Comparison of ENCODE assay signal across 17 cellular contexts in genomic region chr15:57227899-57228298, GRCh38.
DNase-seq lines count a peak whose midpoint lies in the region; FAIRE-seq and TF ChIP-seq lines count a peak whose summit lies in the region.
"Had no signal": no experiment of that assay in that cellular context is flagged by ENCODE, and none has a peak within 500 bp of the region (broad histone marks: within the 10 kb centered on the region; RNA-seq: fewer than 3 reads in every experiment).

No MANE protein-coding gene starts in this region.

- CTCF ChIA-PET in activated CD4-positive, alpha-beta memory T cell treated with anti-CD3 and anti-CD28 coated beads, Interleukin-2, amount 10 ng/mL, durations not matched to agents 7 days and 5 days (lab: Charles Lee) = no interaction called here

- no peaks in the 10 kb centered on the region for H3K4me1 Mint-ChIP-seq in activated CD4-positive, alpha-beta memory T cell treated with anti-CD3 and anti-CD28 coated beads, Interleukin-2, amount 10 ng/mL, durations not matched to agents 7 days and 5 days

- no peak overlapping the region for H2AFZ ChIP-seq in fibroblast of lung (ENCODE audit: low read length)

- H3K9me3 Mint-ChIP-seq in activated CD4-positive, alpha-beta memory T cell treated with anti-CD3 and anti-CD28 coated beads, Interleukin-2, amount 10 ng/mL, durations not matched to agents 7 days and 5 days = no peaks in the 10 kb centered on the region
- H3K9me3 Mint-ChIP-seq: activated naive CD4-positive, alpha-beta T cell treated with anti-CD3 and anti-CD28 coated beads, Interleukin-2, amount 50 U/mL, for 72 hours; stimulated activated naive CD8-positive, alpha-beta T cell treated with anti-CD3 and anti-CD28 coated beads, Interleukin-15, amount 100 ng/mL, for 72 hours had no signal

- H3K36me3 ChIP-seq in fibroblast of lung (ENCODE audit: control insufficient read depth, insufficient read depth, low read length) (peaks cover 4% of the 10 kb centered on the region), skeletal muscle satellite cell (ENCODE audit: insufficient read depth, low read length) (peaks cover 6% of the 10 kb centered on the region)
- H3K36me3 ChIP-seq: colonic mucosa had no signal

- no peaks in the 10 kb centered on the region for H3K27me3 Mint-ChIP-seq in activated CD4-positive, alpha-beta memory T cell treated with anti-CD3 and anti-CD28 coated beads, Interleukin-2, amount 10 ng/mL, durations not matched to agents 7 days and 5 days
- H3K27me3 Mint-ChIP-seq: stimulated activated naive CD8-positive, alpha-beta T cell treated with anti-CD3 and anti-CD28 coated beads, Interleukin-15, amount 100 ng/mL, for 72 hours had no signal

- H3K27me3 ChIP-seq in fibroblast of lung (ENCODE audit: control insufficient read depth, insufficient read depth, low read length) = no peaks in the 10 kb centered on the region
- H3K27me3 ChIP-seq in skeletal muscle satellite cell (ENCODE audit: control insufficient read depth, insufficient read depth, low read length) = no peaks in the 10 kb centered on the region
- H3K27me3 ChIP-seq: colonic mucosa had no signal

- peak; percentile 58 for FAIRE-seq in RCC 7860 (lab: Jason Lieb, UNC)
- FAIRE-seq: HepG2, keratinocyte had no signal

- DNase-seq in EL (peak; percentile 64), RCC 7860 (ENCODE audit: low spot score) (no peak), fibroblast of lung (ENCODE audit: low read depth in 2 of 2) (peak; percentile 82 to 93), NCI-H446 (lab: John Stamatoyannopoulos, UW) (no peak), hypothalamus (lab: John Stamatoyannopoulos, UW) (no peak)
- no peak for DNase-seq in activated CD4-positive, alpha-beta memory T cell treated with anti-CD3 and anti-CD28 coated beads, Interleukin-2, amount 10 ng/mL, durations not matched to agents 7 days and 5 days
- DNase-seq: Caco-2; colonic mucosa; foreskin melanocyte; NCI-H1436; NCI-H524 treated with DMSO at 0.1 percent for 48 hours; SHP77; stimulated activated naive CD8-positive, alpha-beta T cell treated with anti-CD3 and anti-CD28 coated beads, Interleukin-15, amount 100 ng/mL, for 72 hours had no signal

- peak overlapping the region; percentile 81 for H3K4me2 ChIP-seq in fibroblast of lung (ENCODE audit: extremely low read depth, insufficient read depth, low read length)
- H3K4me2 ChIP-seq in skeletal muscle satellite cell (ENCODE audit: low read length) = peak overlapping the region; percentile 52

- H3K9me3 ChIP-seq in fibroblast of lung (ENCODE audit: control insufficient read depth, insufficient read depth, low read depth, low read length) = no peaks in the 10 kb centered on the region
- no peaks in the 10 kb centered on the region for H3K9me3 ChIP-seq in skeletal muscle satellite cell (replicated peaks; ENCODE audit: low read length)
- H3K9me3 ChIP-seq: Caco-2, colonic mucosa had no signal

- H3K79me2 ChIP-seq in fibroblast of lung (ENCODE audit: control insufficient read depth, insufficient read depth, low read length) = peaks cover 77% of the 10 kb centered on the region

- peaks cover 3% of the 10 kb centered on the region for H3K36me3 Mint-ChIP-seq in activated CD4-positive, alpha-beta memory T cell treated with anti-CD3 and anti-CD28 coated beads, Interleukin-2, amount 10 ng/mL, durations not matched to agents 7 days and 5 days (ENCODE audit: low read depth)
- H3K36me3 Mint-ChIP-seq: activated naive CD4-positive, alpha-beta T cell treated with anti-CD3 and anti-CD28 coated beads, Interleukin-2, amount 50 U/mL, for 72 hours had no signal

- no peak for TF ChIP-seq CTCF in fibroblast of lung (conservative IDR thresholded peaks at IDR 0.05 in 1 of 2, IDR thresholded peaks at IDR 0.05 in 1 of 2; ENCODE audit: low read depth in 1 of 2, low read length in 2 of 2)

- peak overlapping the region; percentile 35 for H3K27ac ChIP-seq in fibroblast of lung (ENCODE audit: insufficient read depth, low read length)
- H3K27ac ChIP-seq: colonic mucosa had no signal

- H3K4me3 ChIP-seq in fibroblast of lung (replicated peaks in 1 of 4; ENCODE audit: control extremely low read depth in 1 of 4, insufficient read depth in 1 of 4, low read depth in 3 of 4, low read length in 4 of 4) (peak overlapping the region in 1 of 4 experiments; percentile 3), skeletal muscle satellite cell (ENCODE audit: low read length) (no peak overlapping the region)
- H3K4me3 ChIP-seq: colonic mucosa had no signal

- POLR2A ChIA-PET in activated CD4-positive, alpha-beta memory T cell treated with anti-CD3 and anti-CD28 coated beads, Interleukin-2, amount 10 ng/mL, durations not matched to agents 7 days and 5 days (lab: Charles Lee) = no interaction called here

- H3K9ac ChIP-seq in fibroblast of lung (ENCODE audit: insufficient read depth, low read length) (no peak overlapping the region), skeletal muscle satellite cell (ENCODE audit: low read depth, low read length) (no peak overlapping the region)

- H3K27ac Mint-ChIP-seq in activated CD4-positive, alpha-beta memory T cell treated with anti-CD3 and anti-CD28 coated beads, Interleukin-2, amount 10 ng/mL, durations not matched to agents 7 days and 5 days = no peak overlapping the region
- H3K27ac Mint-ChIP-seq: activated naive CD4-positive, alpha-beta T cell treated with anti-CD3 and anti-CD28 coated beads, Interleukin-2, amount 50 U/mL, for 72 hours; stimulated activated naive CD8-positive, alpha-beta T cell treated with anti-CD3 and anti-CD28 coated beads, Interleukin-15, amount 100 ng/mL, for 72 hours had no signal

- no peak overlapping the region for H3K4me3 Mint-ChIP-seq in activated CD4-positive, alpha-beta memory T cell treated with anti-CD3 and anti-CD28 coated beads, Interleukin-2, amount 10 ng/mL, durations not matched to agents 7 days and 5 days
- H3K4me3 Mint-ChIP-seq: stimulated activated naive CD8-positive, alpha-beta T cell treated with anti-CD3 and anti-CD28 coated beads, Interleukin-15, amount 100 ng/mL, for 72 hours had no signal

- H3K4me1 ChIP-seq in fibroblast of lung (ENCODE audit: control insufficient read depth, extremely low read depth, insufficient read depth, low read length) (no peaks in the 10 kb centered on the region), skeletal muscle satellite cell (ENCODE audit: control insufficient read depth, insufficient read depth, low read length) (peaks cover 31% of the 10 kb centered on the region)
- H3K4me1 ChIP-seq: Caco-2, colonic mucosa had no signal

- no peaks in the 10 kb centered on the region for H4K20me1 ChIP-seq in fibroblast of lung (ENCODE audit: control insufficient read depth, extremely low read depth, insufficient read depth, low read length)

Comparison
In these comparisons a context has a peak if more than half of its experiments do, and no peak if none do; other contexts are left out.
1. DNase-seq: peak in EL (single experiment) and fibroblast of lung (2 of 2); none in RCC 7860 (single experiment), NCI-H446 (0 of 2), activated CD4-positive, alpha-beta memory T cell treated with anti-CD3 and anti-CD28 coated beads, Interleukin-2, amount 10 ng/mL, durations not matched to agents 7 days and 5 days (single experiment) and hypothalamus (0 of 51).